Comparison of ENCODE assay signal across 10 cellular contexts in the genomic region with DNA sequence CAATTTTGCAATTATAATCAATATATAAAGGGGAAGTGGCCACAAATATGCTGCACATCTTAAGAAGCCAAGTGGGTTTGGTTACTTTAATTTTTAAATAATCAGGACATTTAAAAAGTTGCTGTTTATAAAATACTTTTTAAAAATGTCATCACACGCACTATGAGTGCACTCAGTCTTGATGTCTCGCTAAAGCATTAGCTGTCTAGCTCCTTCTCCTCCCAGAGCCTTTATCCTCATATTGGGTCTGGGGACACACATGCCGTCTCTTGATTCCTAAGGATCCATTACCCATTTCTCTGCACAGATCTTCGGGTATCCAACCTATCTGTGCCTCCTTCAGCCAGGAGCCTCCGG. TPM values are rescaled to one million over a fixed set of nuclear protein-coding genes. Genes with fewer than 3 reads are reported as not detected.
DNase-seq lines count a peak whose midpoint lies in the region; ATAC-seq and TF ChIP-seq lines count a peak whose summit lies in the region.
"Had no signal": no experiment of that assay in that cellular context is flagged by ENCODE, and none has a peak within 500 bp of the region (broad histone marks: within the 10 kb centered on the region; RNA-seq: fewer than 3 reads in every experiment).

No MANE protein-coding gene starts in this region.

- no peaks in the 10 kb centered on the region for H3K79me2 ChIP-seq in parathyroid adenoma

- WGBS in heart left ventricle, 4 donors: 9 to 19% (median 15%) methylated on average over 5 of the region's 5 CpGs

- intact Hi-C loops in heart left ventricle (cut with DNase I): loop anchor here in 6 of 10 donors (5.0 to 10.0 kb wide), 6 partner anchors 72 to 106 kb away; no protein-coding TSS in a partner anchor

- peaks cover 0 to 7% (median 2%) of the 10 kb centered on the region in 12 donors for H3K4me1 ChIP-seq in heart left ventricle
- no peaks in the 10 kb centered on the region for H3K4me1 ChIP-seq in parathyroid adenoma

- ATAC-seq in heart left ventricle: peak in 3 of 4 donors; percentile 30 to 39 (median 38)
- ATAC-seq in HG02840 (IDR thresholded peaks at IDR 0.05; ENCODE audit: low FRiP score, unreplicated experiment): no peak
- ATAC-seq: effector memory CD8-positive, alpha-beta T cell had no signal

- DNase-seq in heart left ventricle (no peak), epidermal melanocyte (ENCODE audit: insufficient read length, low spot score) (no peak), A172 (ENCODE audit: low spot score) (no peak)
- DNase-seq in stimulated activated CD4-positive, alpha-beta T cell treated with anti-CD3 and anti-CD28 coated beads, Interleukin-2, amount 100 ng/mL, for 48 hours: no peak
- DNase-seq: effector memory CD8-positive, alpha-beta T cell; GF-D8 had no signal

- H3K27ac ChIP-seq in C4-2B (peak overlapping the region; percentile 91), VCaP (peak overlapping the region; percentile 52; the same call in 1 of the 2 replicates), heart left ventricle (peak overlapping the region; percentile 46 to 93 (median 84)), parathyroid adenoma (peak overlapping the region; percentile 25)

- peak overlapping the region; percentile 78 for H3K4me2 ChIP-seq in parathyroid adenoma (ENCODE audit: low read length)

- peaks cover 0 to 10% (median 0%) of the 10 kb centered on the region in 12 donors for H3K9me3 ChIP-seq in heart left ventricle
- H3K9me3 ChIP-seq in parathyroid adenoma (ENCODE audit: control insufficient read depth, low read length): no peaks in the 10 kb centered on the region

- H3K9ac ChIP-seq in parathyroid adenoma: no peak overlapping the region

- H3K4me3 ChIP-seq in heart left ventricle (peak overlapping the region; percentile 39 to 88 (median 62)), parathyroid adenoma (ENCODE audit: low read depth, low read length) (peak overlapping the region; percentile 63)

- H2AFZ ChIP-seq in parathyroid adenoma: peak overlapping the region; percentile 90

- TF ChIP-seq CTCF in C4-2B (conservative IDR thresholded peaks at IDR 0.05): no peak
- no peak for TF ChIP-seq CTCF in VCaP (conservative IDR thresholded peaks at IDR 0.05)
- TF ChIP-seq CTCF in heart left ventricle (IDR thresholded peaks at IDR 0.05): no peak
- no peak for TF ChIP-seq CTCF in parathyroid adenoma (IDR thresholded peaks at IDR 0.05)

- H3K36me3 ChIP-seq in heart left ventricle (no peaks in the 10 kb centered on the region), parathyroid adenoma (ENCODE audit: control insufficient read depth, insufficient read depth, low read length) (no peaks in the 10 kb centered on the region)

- TF ChIP-seq POLR2A in heart left ventricle (IDR thresholded peaks at IDR 0.05): no peak

- H3K27me3 ChIP-seq in heart left ventricle (peaks cover 0 to 29% (median 0%) of the 10 kb centered on the region in 9 donors), parathyroid adenoma (ENCODE audit: control insufficient read depth, insufficient read depth, low read length) (no peaks in the 10 kb centered on the region)

RNA-seq across cellular contexts. Expression of a gene that starts 0.4 kb away (rescaled TPM):
- total RNA-seq in heart left ventricle: 100 to 1,000 TPM in 7 of 9 donors, 10 to 100 TPM in 2; 70.8 to 187 (median 143) TPM
- 10 to 100 TPM; 61.3 to 80.8 TPM for polyA plus RNA-seq in heart left ventricle
- total RNA-seq in A172 (2014; rRNA removed; shearing (Covaris generic)): 20.2 and 27.8 TPM in 2 replicates

Comparison
In these comparisons a context has a peak if more than half of its experiments do, and no peak if none do; other contexts are left out.
1. H3K27ac ChIP-seq: peak in every context shown above with its lines; median percentile 91 in C4-2B; 84 in heart left ventricle; 52 in VCaP; 25 in parathyroid adenoma.